7 cellular contexts compared by ENCODE assay signal in genomic region chr3:17233398-17233800, GRCh38.
DNase-seq lines count a peak whose midpoint lies in the region; ATAC-seq and TF ChIP-seq lines count a peak whose summit lies in the region.

No MANE protein-coding gene starts in this region.

- DNase-seq in ELR (ENCODE audit: low read depth): peak; percentile 83
- peak; percentile 36 for DNase-seq in GM20000 (ENCODE audit: low spot score)
- peak; percentile 20 for DNase-seq in NT2/D1 (ENCODE audit: low read depth, low spot score)
- peak; percentile 16 for DNase-seq in activated naive CD4-positive, alpha-beta T cell treated with anti-CD3 and anti-CD28 coated beads, Interleukin-2, amount 50 U/mL, for 16 hours
- no peak for DNase-seq in glutamatergic neuron
- DNase-seq in putamen (ENCODE audit: low spot score): peak; percentile 70

- H3K4me3 Mint-ChIP-seq in glutamatergic neuron (ENCODE audit: unreplicated experiment): no peak overlapping the region

- ATAC-seq in HG03521 (IDR thresholded peaks at IDR 0.05; ENCODE audit: unreplicated experiment): peak; percentile 82

- no peaks in the 10 kb centered on the region for H3K9me3 ChIP-seq in NT2/D1 (ENCODE audit: insufficient read depth, low read length)

- H3K27ac Mint-ChIP-seq in glutamatergic neuron (ENCODE audit: unreplicated experiment): peak overlapping the region; percentile 65

- H3K27me3 Mint-ChIP-seq in glutamatergic neuron (ENCODE audit: unreplicated experiment): peaks cover 1% of the 10 kb centered on the region

- H3K4me3 ChIP-seq in NT2/D1 (ENCODE audit: insufficient read length, low read depth): no peak overlapping the region

- H3K4me1 ChIP-seq in NT2/D1 (ENCODE audit: insufficient read depth, insufficient read length): no peaks in the 10 kb centered on the region

- no peaks in the 10 kb centered on the region for H3K36me3 Mint-ChIP-seq in glutamatergic neuron (ENCODE audit: unreplicated experiment)

- no peaks in the 10 kb centered on the region for H3K36me3 ChIP-seq in NT2/D1 (ENCODE audit: insufficient read depth, insufficient read length, low read length)

- no peaks in the 10 kb centered on the region for H3K9me3 Mint-ChIP-seq in glutamatergic neuron (ENCODE audit: unreplicated experiment)

- no peak overlapping the region for H3K9ac ChIP-seq in NT2/D1 (ENCODE audit: insufficient read length, low read depth)

- TF ChIP-seq CTCF in GM20000 (IDR thresholded peaks at IDR 0.05; ENCODE audit: extremely low read depth, missing control alignments) (peak; percentile 48), glutamatergic neuron (IDR thresholded peaks at IDR 0.05; ENCODE audit: partially characterized antibody, unreplicated experiment) (peak; percentile 75)

- no peaks in the 10 kb centered on the region for H3K27me3 ChIP-seq in NT2/D1 (ENCODE audit: insufficient read depth, insufficient read length)

- H3K4me1 Mint-ChIP-seq in glutamatergic neuron (ENCODE audit: low read depth, unreplicated experiment): no peaks in the 10 kb centered on the region
